8 cellular contexts compared by ENCODE assay signal in the genomic region with DNA sequence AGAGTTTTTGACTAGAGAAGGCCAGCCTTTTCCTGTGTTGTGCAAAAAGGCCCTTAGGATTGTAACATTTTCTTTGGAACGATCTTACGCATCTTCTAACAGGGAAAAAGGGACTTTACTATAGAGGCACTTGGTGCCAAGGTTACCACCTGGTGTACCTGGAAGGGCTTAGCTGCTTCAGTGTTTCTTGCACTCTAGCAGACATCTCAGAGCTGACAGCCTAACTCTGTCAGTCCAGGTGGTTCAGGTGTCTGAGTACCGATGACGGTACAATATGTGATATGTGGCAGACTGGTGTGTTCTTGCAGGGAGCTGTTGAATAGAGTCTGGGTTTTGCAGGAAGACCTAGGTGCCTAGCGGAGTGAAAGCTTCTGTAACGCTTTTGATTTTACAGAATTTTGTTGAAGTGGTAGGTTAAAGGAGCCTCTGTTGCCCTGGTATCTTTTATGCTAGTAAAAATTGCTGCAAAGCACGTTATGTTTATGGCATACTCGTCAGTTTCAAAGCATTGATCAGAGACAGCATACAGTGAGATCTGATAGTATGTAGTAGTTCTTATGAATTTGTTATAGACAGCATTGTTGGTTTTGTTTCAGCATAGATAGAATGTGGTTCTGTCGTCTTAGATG. TPM values are rescaled to one million over a fixed set of nuclear protein-coding genes. Genes with fewer than 3 reads are reported as not detected.
A peak's percentile ranks its signal among the peaks of the same experiment; 100 is the strongest.
DNase-seq lines count a peak whose midpoint lies in the region; ATAC-seq lines count a peak whose summit lies in the region.

No MANE protein-coding gene starts in this region.

- peak overlapping the region; percentile 47 for H3K27ac ChIP-seq in effector memory CD4-positive, alpha-beta T cell (ENCODE audit: insufficient read depth, low read length, poor library complexity, severe bottlenecking)

- H3K9me3 Mint-ChIP-seq in naive thymus-derived CD8-positive, alpha-beta T cell: peaks cover 0 to 6% (median 0%) of the 10 kb centered on the region in 9 donors

- peaks cover 5% of the 10 kb centered on the region for H3K4me1 ChIP-seq in effector memory CD4-positive, alpha-beta T cell (ENCODE audit: control insufficient read depth, insufficient read depth, low read length, poor library complexity, severe bottlenecking)

- H3K27me3 ChIP-seq in effector memory CD4-positive, alpha-beta T cell (replicated peaks; ENCODE audit: control insufficient read depth, insufficient read depth, low read length, poor library complexity, severe bottlenecking): no peaks in the 10 kb centered on the region

- peaks cover 12 to 33% (median 20%) of the 10 kb centered on the region in 4 donors for H3K4me1 Mint-ChIP-seq in naive thymus-derived CD8-positive, alpha-beta T cell

- DNase-seq in stimulated activated CD4-positive, alpha-beta T cell treated with anti-CD3 and anti-CD28 coated beads, Interleukin-4, amount 100 ng/mL, for 24 hours: peak; percentile 7
- DNase-seq in stimulated activated CD4-positive, alpha-beta T cell treated with anti-CD3 and anti-CD28 coated beads, Interleukin-12 subunit alpha, Interleukin-12 subunit beta, amount 100 ng/mL, for 4 hours: no peak
- DNase-seq in SK-N-DZ (ENCODE audit: low spot score) (peak; percentile 13), RKO (ENCODE audit: low spot score) (no peak)
- DNase-seq in effector memory CD4-positive, alpha-beta T cell: no peak
- DNase-seq in naive thymus-derived CD8-positive, alpha-beta T cell: peak in 4 of 10 donors; percentile 17 to 40 (median 30)
- no peak for DNase-seq in stimulated activated CD4-positive, alpha-beta T cell treated with anti-CD3 and anti-CD28 coated beads, Interleukin-15, amount 100 ng/mL, for 24 hours

- H3K4me3 Mint-ChIP-seq in naive thymus-derived CD8-positive, alpha-beta T cell: peak overlapping the region; percentile 78 to 89 (median 82)

- peak overlapping the region; percentile 75 for H3K4me3 ChIP-seq in effector memory CD4-positive, alpha-beta T cell (ENCODE audit: insufficient read depth, low read depth, low read length, poor library complexity, severe bottlenecking)

- H3K27ac Mint-ChIP-seq in naive thymus-derived CD8-positive, alpha-beta T cell: peak overlapping the region in 6 of 10 donors; percentile 1 to 77 (median 30)

- H3K9me3 ChIP-seq in effector memory CD4-positive, alpha-beta T cell (ENCODE audit: control insufficient read depth, low read length): no peaks in the 10 kb centered on the region

- no peaks in the 10 kb centered on the region for H3K36me3 ChIP-seq in effector memory CD4-positive, alpha-beta T cell (ENCODE audit: control insufficient read depth, insufficient read depth, low read length)

- ATAC-seq in naive thymus-derived CD8-positive, alpha-beta T cell: peak in 1 of 2 donors; percentile 40
- ATAC-seq in HG03139 (IDR thresholded peaks at IDR 0.05; ENCODE audit: unreplicated experiment): no peak

- peaks cover 3 to 25% (median 10%) of the 10 kb centered on the region in 5 donors for H3K27me3 Mint-ChIP-seq in naive thymus-derived CD8-positive, alpha-beta T cell

- peaks cover 0 to 2% (median 0%) of the 10 kb centered on the region in 3 donors for H3K36me3 Mint-ChIP-seq in naive thymus-derived CD8-positive, alpha-beta T cell

- POLR2A ChIA-PET in naive thymus-derived CD8-positive, alpha-beta T cell (lab: Charles Lee): interaction anchor here (0.8 to 1.3 kb wide), 5 partner anchors 12 to 24 kb away, joined by 3 to 8 read pairs (median 3); no protein-coding TSS in a partner anchor

RNA-seq across cellular contexts. Expression of gene MAGI3, which starts 1.4 kb away (rescaled TPM):
- polyA plus RNA-seq in SK-N-DZ (2014; cell fraction: cytosol; rRNA removed): 15.6 and 17.0 TPM in 2 replicates
- 19.7 and 26.3 TPM in 2 replicates for polyA plus RNA-seq in SK-N-DZ (2014; cell fraction: nucleus; rRNA removed)
- 1 to 10 TPM; 2.7 to 3.5 TPM for total RNA-seq in naive thymus-derived CD8-positive, alpha-beta T cell
- 1 to 10 TPM in 1 of 3 donors, under 1 TPM in 2; 0.44 to 1.4 (median 0.80) TPM for polyA plus RNA-seq in naive thymus-derived CD8-positive, alpha-beta T cell

Comparison
In these comparisons a context has a peak if more than half of its experiments do, and no peak if none do; other contexts are left out.
1. DNase-seq: peak in stimulated activated CD4-positive, alpha-beta T cell treated with anti-CD3 and anti-CD28 coated beads, Interleukin-4, amount 100 ng/mL, for 24 hours (single experiment) and SK-N-DZ (single experiment); none in stimulated activated CD4-positive, alpha-beta T cell treated with anti-CD3 and anti-CD28 coated beads, Interleukin-12 subunit alpha, Interleukin-12 subunit beta, amount 100 ng/mL, for 4 hours (single experiment), effector memory CD4-positive, alpha-beta T cell (0 of 3), stimulated activated CD4-positive, alpha-beta T cell treated with anti-CD3 and anti-CD28 coated beads, Interleukin-15, amount 100 ng/mL, for 24 hours (single experiment) and RKO (single experiment).